ENCODE assay signal across 13 cellular contexts in the genomic region with DNA sequence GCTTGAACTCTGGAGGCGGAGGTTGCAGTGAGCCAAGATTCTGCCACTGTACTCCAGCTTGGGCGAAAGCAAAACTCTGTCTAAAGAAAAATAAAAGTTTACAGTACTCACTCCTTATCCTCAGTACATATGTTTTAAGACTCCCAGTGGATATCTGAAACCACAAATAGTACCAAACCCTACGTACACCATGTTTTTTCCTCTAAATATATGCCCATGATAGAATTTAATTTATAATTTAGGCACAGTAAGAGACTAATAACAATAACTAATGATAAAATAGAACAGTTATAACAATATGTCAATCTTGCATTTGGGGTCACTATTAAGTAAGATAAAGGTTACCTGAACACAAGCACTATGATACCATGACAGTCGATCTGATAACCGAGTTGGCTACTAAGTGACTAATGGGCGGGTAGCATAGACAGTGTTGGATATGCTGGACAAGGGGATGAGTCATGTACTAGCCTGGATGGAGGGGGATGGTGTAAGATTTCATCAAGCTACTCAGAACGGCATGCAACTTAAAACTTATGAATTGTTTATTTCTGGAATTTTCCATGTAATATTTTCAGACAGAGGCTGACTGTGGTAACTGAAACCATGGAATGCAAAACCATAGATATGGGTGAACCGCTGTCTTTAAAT. TPM values are rescaled to one million over a fixed set of nuclear protein-coding genes. Genes with fewer than 3 reads are reported as not detected.
DNase-seq lines count a peak whose midpoint lies in the region; ATAC-seq and TF ChIP-seq lines count a peak whose summit lies in the region.
"Had no signal": no experiment of that assay in that cellular context is flagged by ENCODE, and none has a peak within 500 bp of the region (broad histone marks: within the 10 kb centered on the region; RNA-seq: fewer than 3 reads in every experiment).

No MANE protein-coding gene starts in this region.

- no peak for TF ChIP-seq POLR2A in erythroblast (IDR thresholded peaks at IDR 0.05; ENCODE audit: low read length)

- ATAC-seq in RWPE2 (ENCODE audit: low read depth), result peak; percentile 95
- ATAC-seq in GM18517 (IDR thresholded peaks at IDR 0.05; ENCODE audit: unreplicated experiment), result no peak
- ATAC-seq in HG03039 (IDR thresholded peaks at IDR 0.05; ENCODE audit: unreplicated experiment), result no peak
- no peak for ATAC-seq in HG03571 (IDR thresholded peaks at IDR 0.05; ENCODE audit: unreplicated experiment)
- ATAC-seq: natural killer cell had no signal

- H3K27me3 ChIP-seq in RWPE2 (ENCODE audit: insufficient read depth, poor library complexity, severe bottlenecking), result no peaks in the 10 kb centered on the region
- H3K27me3 ChIP-seq: cardiac muscle cell, tibial artery had no signal

- H3K4me3 ChIP-seq in RWPE2 (ENCODE audit: severe bottlenecking), result no peak overlapping the region
- H3K4me3 ChIP-seq: cardiac muscle cell, tibial artery had no signal

- DNase-seq in ELR (ENCODE audit: low read depth), result peak; percentile 96
- DNase-seq in RWPE2 (ENCODE audit: low spot score), result no peak
- peak; percentile 54 to 75 for DNase-seq in erythroblast (lab: John Stamatoyannopoulos, UW)
- DNase-seq in pulmonary artery endothelial cell (ENCODE audit: low read depth, low spot score), result peak; percentile 10
- DNase-seq in NCI-H446 treated with DMSO at 0.1 percent for 48 hours (lab: John Stamatoyannopoulos, UW), result no peak
- DNase-seq: natural killer cell; NCI-H1694; stimulated activated CD4-positive, alpha-beta T cell treated with anti-CD3 and anti-CD28 coated beads, Interleukin-4, amount 100 ng/mL, for 24 hours; tibial artery had no signal

- H3K36me3 ChIP-seq in RWPE2 (ENCODE audit: low read depth), result peaks cover 51% of the 10 kb centered on the region

- no peak overlapping the region for H3K27ac ChIP-seq in RWPE2 (ENCODE audit: poor library complexity, severe bottlenecking)
- H3K27ac ChIP-seq: cardiac muscle cell, tibial artery had no signal

- H3K9me3 ChIP-seq in RWPE2 (ENCODE audit: severe bottlenecking), result no peaks in the 10 kb centered on the region
- H3K9me3 ChIP-seq: tibial artery had no signal

- peaks cover 8% of the 10 kb centered on the region for H3K4me1 ChIP-seq in RWPE2 (ENCODE audit: insufficient read depth, poor library complexity, severe bottlenecking)
- H3K4me1 ChIP-seq: tibial artery had no signal

- TF ChIP-seq CTCF in RWPE2 (IDR thresholded peaks at IDR 0.05; ENCODE audit: poor library complexity, severe bottlenecking), result no peak

RNA-seq across cellular contexts. Expression of a gene that starts 43.7 kb away (rescaled TPM):
- total RNA-seq in pulmonary artery endothelial cell, result 17.5 and 18.9 TPM in 2 replicates

RNA-seq across cellular contexts. Expression of a gene that starts 44.4 kb away (rescaled TPM):
- 263 and 306 TPM in 2 replicates for total RNA-seq in pulmonary artery endothelial cell

Comparison
In these comparisons a context has a peak if more than half of its experiments do, and no peak if none do; other contexts are left out.
1. DNase-seq: peak in ELR (single experiment), erythroblast (2 of 2) and pulmonary artery endothelial cell (single experiment); none in RWPE2 (single experiment) and NCI-H446 treated with DMSO at 0.1 percent for 48 hours (single experiment).